ENCODE assay signal across 13 cellular contexts in genomic region chr4:153113061-153113837, GRCh38.
A peak's percentile ranks its signal among the peaks of the same experiment; 100 is the strongest.
DNase-seq lines count a peak whose midpoint lies in the region; ATAC-seq and TF ChIP-seq lines count a peak whose summit lies in the region.
"Had no signal": no experiment of that assay in that cellular context is flagged by ENCODE, and none has a peak within 500 bp of the region (broad histone marks: within the 10 kb centered on the region; RNA-seq: fewer than 3 reads in every experiment).

No MANE protein-coding gene starts in this region.

- no peaks in the 10 kb centered on the region for H4K20me1 ChIP-seq in osteoblast (ENCODE audit: insufficient read depth, low read length)

- intact Hi-C loops in left ventricle myocardium inferior (cut with micrococcal nuclease) = no loop called here

- H3K27ac Mint-ChIP-seq in activated T-cell treated with anti-CD3 and anti-CD28 coated beads, Interleukin-2, amount 50 U/mL, for 24 hours = no peak overlapping the region
- H3K27ac Mint-ChIP-seq in activated T-helper 17 cell treated with anti-CD3 and anti-CD28 coated beads, Interleukin-2, amount 50 U/mL, for 72 hours = no peak overlapping the region
- H3K27ac Mint-ChIP-seq: nephron progenitor cell had no signal

- DNase-seq in activated T-cell treated with anti-CD3 and anti-CD28 coated beads, Interleukin-2, amount 50 U/mL, for 24 hours = peak; percentile 43
- DNase-seq in activated T-cell treated with anti-CD3 and anti-CD28 coated beads, Interleukin-2, amount 50 U/mL, for 1 hour = no peak
- peak; percentile 36 for DNase-seq in H4 (ENCODE audit: low spot score)
- DNase-seq in osteoblast (ENCODE audit: insufficient read length, low spot score, missing footprints) = no peak
- DNase-seq in anterior cingulate cortex (lab: John Stamatoyannopoulos, UW) = no peak
- no peak for DNase-seq in left ventricle myocardium inferior
- DNase-seq: DMS79 treated with DMSO at 0.1 percent for 48 hours; effector CD8-positive, alpha-beta T cell; left lung; NCI-H1694 treated with DMSO at 0.1 percent for 48 hours; nephron progenitor cell had no signal

- peaks cover 23% of the 10 kb centered on the region for H3K4me1 Mint-ChIP-seq in activated T-cell treated with anti-CD3 and anti-CD28 coated beads, Interleukin-2, amount 50 U/mL, for 24 hours (ENCODE audit: low read depth)
- peaks cover 9% of the 10 kb centered on the region for H3K4me1 Mint-ChIP-seq in activated T-helper 17 cell treated with anti-CD3 and anti-CD28 coated beads, Interleukin-2, amount 50 U/mL, for 72 hours

- H3K4me3 Mint-ChIP-seq in activated T-cell treated with anti-CD3 and anti-CD28 coated beads, Interleukin-2, amount 50 U/mL, for 24 hours = no peak overlapping the region
- no peak overlapping the region for H3K4me3 Mint-ChIP-seq in activated T-helper 17 cell treated with anti-CD3 and anti-CD28 coated beads, Interleukin-2, amount 50 U/mL, for 72 hours
- H3K4me3 Mint-ChIP-seq: nephron progenitor cell had no signal

- H3K27me3 Mint-ChIP-seq in activated T-cell treated with anti-CD3 and anti-CD28 coated beads, Interleukin-2, amount 50 U/mL, for 24 hours = no peaks in the 10 kb centered on the region
- H3K27me3 Mint-ChIP-seq in activated T-helper 17 cell treated with anti-CD3 and anti-CD28 coated beads, Interleukin-2, amount 50 U/mL, for 72 hours = no peaks in the 10 kb centered on the region

- TF ChIP-seq CTCF in osteoblast (IDR thresholded peaks at IDR 0.05; ENCODE audit: extremely low read depth, low read depth, low read length) (no peak), left ventricle myocardium inferior (IDR thresholded peaks at IDR 0.05; ENCODE audit: borderline replicate concordance) (no peak)

- H2AFZ ChIP-seq in osteoblast (ENCODE audit: low read length) = peak overlapping the region; percentile 47

- H3K27me3 ChIP-seq in osteoblast (ENCODE audit: insufficient read depth, low read length) (peaks cover 9% of the 10 kb centered on the region), left ventricle myocardium inferior (ENCODE audit: low read depth) (peaks cover 1% of the 10 kb centered on the region)
- H3K27me3 ChIP-seq: left lung had no signal

- peak overlapping the region; percentile 66 for H3K4me2 ChIP-seq in osteoblast (ENCODE audit: insufficient read depth, low read length)

- no peaks in the 10 kb centered on the region for H3K36me3 Mint-ChIP-seq in activated T-cell treated with anti-CD3 and anti-CD28 coated beads, Interleukin-2, amount 50 U/mL, for 24 hours (ENCODE audit: low read depth)
- peaks cover 5% of the 10 kb centered on the region for H3K36me3 Mint-ChIP-seq in activated T-helper 17 cell treated with anti-CD3 and anti-CD28 coated beads, Interleukin-2, amount 50 U/mL, for 72 hours (ENCODE audit: low read depth)

- no peaks in the 10 kb centered on the region for H3K79me2 ChIP-seq in osteoblast (ENCODE audit: insufficient read depth, low read length)

- H3K4me3 ChIP-seq in osteoblast (ENCODE audit: insufficient read depth, low read length) (peak overlapping the region; percentile 20), left ventricle myocardium inferior (no peak overlapping the region)
- H3K4me3 ChIP-seq: left lung had no signal

- H3K9me3 ChIP-seq in osteoblast (ENCODE audit: low read depth, low read length) (no peaks in the 10 kb centered on the region), left ventricle myocardium inferior (replicated peaks) (no peaks in the 10 kb centered on the region)
- H3K9me3 ChIP-seq: left lung had no signal

- H3K4me1 ChIP-seq in osteoblast (ENCODE audit: insufficient read depth, low read length) (peaks cover 26% of the 10 kb centered on the region), left ventricle myocardium inferior (peaks cover 5% of the 10 kb centered on the region)

- H3K9me3 Mint-ChIP-seq in activated T-cell treated with anti-CD3 and anti-CD28 coated beads, Interleukin-2, amount 50 U/mL, for 24 hours = no peaks in the 10 kb centered on the region
- no peaks in the 10 kb centered on the region for H3K9me3 Mint-ChIP-seq in activated T-helper 17 cell treated with anti-CD3 and anti-CD28 coated beads, Interleukin-2, amount 50 U/mL, for 72 hours
- H3K9me3 Mint-ChIP-seq: nephron progenitor cell had no signal

- H3K36me3 ChIP-seq in osteoblast (ENCODE audit: insufficient read depth, low read length) (no peaks in the 10 kb centered on the region), left ventricle myocardium inferior (no peaks in the 10 kb centered on the region)
- H3K36me3 ChIP-seq: left lung had no signal

- peak; percentile 22 for ATAC-seq in activated T-helper 17 cell treated with anti-CD3 and anti-CD28 coated beads, Interleukin-2, amount 50 U/mL, for 72 hours (replicated peaks)
- ATAC-seq in HG03135 (IDR thresholded peaks at IDR 0.05; ENCODE audit: unreplicated experiment) = no peak
- ATAC-seq: left lung had no signal

- H3K27ac ChIP-seq in osteoblast (ENCODE audit: low read depth, low read length) (no peak overlapping the region), left ventricle myocardium inferior (replicated peaks) (no peak overlapping the region)
- H3K27ac ChIP-seq: left lung had no signal

Comparison
In these comparisons a context has a peak if more than half of its experiments do, and no peak if none do; other contexts are left out.
1. DNase-seq: peak in activated T-cell treated with anti-CD3 and anti-CD28 coated beads, Interleukin-2, amount 50 U/mL, for 24 hours (single experiment) and H4 (single experiment); none in activated T-cell treated with anti-CD3 and anti-CD28 coated beads, Interleukin-2, amount 50 U/mL, for 1 hour (single experiment), osteoblast (single experiment), anterior cingulate cortex (0 of 58) and left ventricle myocardium inferior (single experiment).